ENCODE assay signal across 8 cellular contexts in genomic region chr13:46751811-46752635, GRCh38. TPM values are rescaled to one million over a fixed set of nuclear protein-coding genes. Genes with fewer than 3 reads are reported as not detected.
DNase-seq lines count a peak whose midpoint lies in the region; ATAC-seq lines count a peak whose summit lies in the region.

No MANE protein-coding gene starts in this region.

- peak; percentile 76 for ATAC-seq in GM21447 (IDR thresholded peaks at IDR 0.05; ENCODE audit: unreplicated experiment)
- ATAC-seq in left ventricle myocardium superior = peak; percentile 32
- ATAC-seq in stimulated activated naive CD8-positive, alpha-beta T cell treated with anti-CD3 and anti-CD28 coated beads, Interleukin-15, Interleukin-2, amounts not matched to agents 100 U/mL and 50 U/mL, for 24 hours = peak; percentile 99

- intact Hi-C loops in left ventricle myocardium superior (cut with micrococcal nuclease) = no loop called here

- in situ Hi-C loops in KBM-7 (cut with MboI; ENCODE audit: low pct_unique_long_range_greater_than_20kb, low sequenced_read_pairs) = no loop called here

- DNase-seq in EL (peak; percentile 45), KBM-7 (peak; percentile 90), left ventricle myocardium superior (no peak), NCI-H2107 treated with DMSO at 0.1 percent for 48 hours (lab: John Stamatoyannopoulos, UW; ENCODE audit: unreplicated experiment) (no peak), islet precursor cell (no peak)
- peak; percentile 6 to 8 for DNase-seq in activated CD8-positive, alpha-beta memory T cell treated with anti-CD3 and anti-CD28 coated beads for 1 hour (ENCODE audit: extremely low read depth in 1 of 2, low read depth in 1 of 2)
- DNase-seq in stimulated activated naive CD8-positive, alpha-beta T cell treated with anti-CD3 and anti-CD28 coated beads, Interleukin-15, Interleukin-2, amounts not matched to agents 100 U/mL and 50 U/mL, for 24 hours = peak; percentile 55

RNA-seq across cellular contexts. Expression of gene ESD, which starts 44.9 kb away (rescaled TPM):
- 102 TPM for total RNA-seq in left ventricle myocardium superior

Comparison
In these comparisons a context has a peak if more than half of its experiments do, and no peak if none do; other contexts are left out.
1. DNase-seq: peak in EL (single experiment), KBM-7 (single experiment), activated CD8-positive, alpha-beta memory T cell treated with anti-CD3 and anti-CD28 coated beads for 1 hour (2 of 2) and stimulated activated naive CD8-positive, alpha-beta T cell treated with anti-CD3 and anti-CD28 coated beads, Interleukin-15, Interleukin-2, amounts not matched to agents 100 U/mL and 50 U/mL, for 24 hours (single experiment); none in left ventricle myocardium superior (single experiment), NCI-H2107 treated with DMSO at 0.1 percent for 48 hours (single experiment) and islet precursor cell (single experiment).
2. ATAC-seq: peak in every context shown above with its lines; median percentile 99 in stimulated activated naive CD8-positive, alpha-beta T cell treated with anti-CD3 and anti-CD28 coated beads, Interleukin-15, Interleukin-2, amounts not matched to agents 100 U/mL and 50 U/mL, for 24 hours; 76 in GM21447; 32 in left ventricle myocardium superior.